In the genomic region with DNA sequence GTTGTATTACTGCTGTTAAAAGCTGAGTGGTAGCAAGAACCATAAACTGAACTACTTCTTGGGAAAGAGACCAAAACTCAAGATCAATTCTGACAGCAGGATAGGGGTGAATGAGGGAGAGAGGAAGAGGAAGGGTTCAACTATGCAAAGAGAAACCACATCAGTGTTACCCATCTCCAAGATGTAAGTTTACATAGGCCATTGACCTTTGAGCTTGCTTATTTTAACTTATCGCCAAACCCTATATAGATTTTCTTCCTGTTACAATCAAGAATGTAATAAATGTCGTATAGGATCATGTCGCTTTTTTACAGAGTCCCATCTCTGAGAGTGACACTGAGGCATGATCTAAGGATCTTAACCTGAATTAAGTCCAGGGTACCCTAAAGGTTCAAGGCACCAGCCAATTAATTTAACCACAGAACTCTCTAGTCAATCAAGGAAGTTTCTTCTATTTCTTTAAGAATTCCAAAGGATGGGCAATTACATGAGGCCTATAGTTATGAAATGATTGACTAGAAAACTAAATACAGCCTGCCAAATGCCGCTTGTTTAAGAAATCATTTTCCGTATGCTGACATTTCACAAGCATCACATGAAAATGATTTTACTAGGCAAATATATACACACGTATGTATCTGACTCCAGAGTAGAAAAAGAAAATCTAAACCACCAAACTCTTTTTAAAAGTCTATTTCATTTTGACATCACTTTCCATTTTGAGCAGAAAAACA, we compare ENCODE assay signal across 1 cellular context.
TF ChIP-seq lines count a peak whose summit lies in the region.

No MANE protein-coding gene starts in this region.

TF ChIP-seq in IMR-90, 13 proteins besides CTCF, POLR2A, EP300 and RAD21 (continued from another document):
- TF ChIP-seq BHLHE40 (IDR thresholded peaks at IDR 0.05; ENCODE audit: low read depth, low read length), result no peak
- TF ChIP-seq, protein P1, sequence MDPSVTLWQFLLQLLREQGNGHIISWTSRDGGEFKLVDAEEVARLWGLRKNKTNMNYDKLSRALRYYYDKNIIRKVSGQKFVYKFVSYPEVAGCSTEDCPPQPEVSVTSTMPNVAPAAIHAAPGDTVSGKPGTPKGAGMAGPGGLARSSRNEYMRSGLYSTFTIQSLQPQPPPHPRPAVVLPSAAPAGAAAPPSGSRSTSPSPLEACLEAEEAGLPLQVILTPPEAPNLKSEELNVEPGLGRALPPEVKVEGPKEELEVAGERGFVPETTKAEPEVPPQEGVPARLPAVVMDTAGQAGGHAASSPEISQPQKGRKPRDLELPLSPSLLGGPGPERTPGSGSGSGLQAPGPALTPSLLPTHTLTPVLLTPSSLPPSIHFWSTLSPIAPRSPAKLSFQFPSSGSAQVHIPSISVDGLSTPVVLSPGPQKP (IDR thresholded peaks at IDR 0.05; ENCODE audit: borderline replicate concordance, low read depth, low read length), result no peak
